In genomic region chr11:34636127-34636526, GRCh38 we compare ENCODE assay signal across 19 cellular contexts. TPM values are rescaled to one million over a fixed set of nuclear protein-coding genes. Genes with fewer than 3 reads are reported as not detected.
"Had no signal": no experiment of that assay in that cellular context is flagged by ENCODE, and none has a peak within 500 bp of the region (broad histone marks: within the 10 kb centered on the region; RNA-seq: fewer than 3 reads in every experiment).

No MANE protein-coding gene starts in this region.

- H3K27me3 ChIP-seq: adrenal gland, sigmoid colon, testis had no signal

- H3K36me3 ChIP-seq: adrenal gland, sigmoid colon had no signal

- H3K27ac ChIP-seq: adrenal gland, coronary artery, sigmoid colon, testis had no signal

- H3K9me3 ChIP-seq: adrenal gland, sigmoid colon, testis had no signal

- H3K4me1 ChIP-seq: sigmoid colon, testis had no signal

- ATAC-seq: activated T-helper 17 cell treated with anti-CD3 and anti-CD28 coated beads, Interleukin-2, amount 50 U/mL, for 72 hours; stimulated activated naive CD8-positive, alpha-beta T cell treated with anti-CD3 and anti-CD28 coated beads, Interleukin-15, amount 100 ng/mL, for 72 hours; T-cell had no signal

- DNase-seq: activated CD4-positive, alpha-beta T cell treated with anti-CD3 and anti-CD28 coated beads for 1 hour; activated CD4-positive, alpha-beta T cell treated with anti-CD3 and anti-CD28 coated beads, Interleukin-2, amount 50 U/mL, for 4 hours; activated naive CD4-positive, alpha-beta T cell treated with anti-CD3 and anti-CD28 coated beads, Interleukin-2, amount 10 ng/mL, durations not matched to agents 7 days and 5 days; adrenal gland; central memory CD4-positive, alpha-beta T cell; effector CD8-positive, alpha-beta T cell; head of caudate nucleus; mesendoderm; sigmoid colon; stimulated activated CD4-positive, alpha-beta T cell treated with anti-CD3 and anti-CD28 coated beads, Interleukin-1b, Interleukin-23, amount 100 ng/mL, for 48 hours; stimulated activated naive CD8-positive, alpha-beta T cell treated with anti-CD3 and anti-CD28 coated beads, Interleukin-15, amount 100 ng/mL, for 72 hours; T-cell; T1000; testis had no signal

- FAIRE-seq: endothelial cell of umbilical vein, frontal cortex, urothelium cell line had no signal

- H3K4me3 ChIP-seq: adrenal gland, coronary artery, sigmoid colon, testis had no signal

RNA-seq across cellular contexts. Expression of gene EHF, which starts 15.2 kb away (rescaled TPM):
- total RNA-seq: endothelial cell of umbilical vein had no signal
- polyA plus RNA-seq: endothelial cell of umbilical vein had no signal
